In genomic region chr22:12297351-12297750, GRCh38 we compare ENCODE assay signal across 7 cellular contexts.
DNase-seq lines count a peak whose midpoint lies in the region; ATAC-seq and TF ChIP-seq lines count a peak whose summit lies in the region.
"Not testable (repeated sequence)": the region's sequence is repeated elsewhere in the genome, so short reads cannot be mapped to it uniquely, and the experiment has no call there.

No MANE protein-coding gene starts in this region.

- not testable (repeated sequence) for ATAC-seq in Right ventricle myocardium superior (ENCODE audit: poor library complexity); lower lobe of right lung; upper lobe of right lung

- not testable (repeated sequence) for H3K27ac ChIP-seq in PC-9, lower lobe of right lung, upper lobe of right lung

- CTCF ChIA-PET in PC-9 (lab: Charles Lee): not testable (repeated sequence)

- not testable (repeated sequence) for BruUV-seq in PC-9 (replicated peaks; lab: Mats Ljungman, UMichigan)

- TF ChIP-seq CTCF in PC-9 (conservative IDR thresholded peaks at IDR 0.05): 0 out of 2 replicates have a peak, but pooled peaks have one; percentile 31
- not testable (repeated sequence) for TF ChIP-seq CTCF in lower lobe of right lung (IDR thresholded peaks at IDR 0.05); upper lobe of right lung (IDR thresholded peaks at IDR 0.05)

- not testable (repeated sequence) for H3K79me2 ChIP-seq in PC-9 (ENCODE audit: low read depth)

- not testable (repeated sequence) for H3K9me3 ChIP-seq in PC-9 (ENCODE audit: insufficient read depth, low read depth); lower lobe of right lung; upper lobe of right lung

- H3K4me1 ChIP-seq in PC-9 (replicated peaks; ENCODE audit: insufficient read depth); lower lobe of right lung; upper lobe of right lung: not testable (repeated sequence)

- H4K20me1 ChIP-seq in PC-9 (ENCODE audit: insufficient read depth): not testable (repeated sequence)

- H3K4me3 ChIP-seq in PC-9, lower lobe of right lung, upper lobe of right lung: not testable (repeated sequence)

- H3K4me2 ChIP-seq in PC-9: not testable (repeated sequence)

- not testable (repeated sequence) for H3F3A ChIP-seq in PC-9 (ENCODE audit: insufficient read depth, low read depth)

- not testable (repeated sequence) for H3K36me3 ChIP-seq in PC-9 (ENCODE audit: low read depth); lower lobe of right lung; upper lobe of right lung

- not testable (repeated sequence) for H2AFZ ChIP-seq in PC-9

- intact Hi-C loops in PC-9 (cut with micrococcal nuclease; ENCODE audit: unreplicated experiment); Right ventricle myocardium superior (cut with DNase I); lower lobe of right lung (cut with DNase I); posterior vena cava (cut with DNase I); upper lobe of right lung (cut with DNase I): not testable (repeated sequence)

- not testable (repeated sequence) for DNase-seq in PC-9
- DNase-seq in activated CD8-positive, alpha-beta memory T cell treated with anti-CD3 and anti-CD28 coated beads, Interleukin-2, amount 50 U/mL, for 4 hours: peak; percentile 14
- DNase-seq in Right ventricle myocardium superior (peak; percentile 29), lower lobe of right lung (peak; percentile 42), posterior vena cava (ENCODE audit: low spot score) (peak; percentile 81), upper lobe of right lung (peak; percentile 44)
- DNase-seq in stimulated activated CD4-positive, alpha-beta T cell treated with anti-CD3 and anti-CD28 coated beads, Interleukin-15, amount 100 ng/mL, for 24 hours: peak; percentile 2

- H3K9me2 ChIP-seq in PC-9 (ENCODE audit: insufficient read depth): not testable (repeated sequence)

- POLR2A ChIA-PET in PC-9 (lab: Charles Lee; ENCODE audit: unreplicated experiment): not testable (repeated sequence)

- H3K27me3 ChIP-seq in PC-9 (ENCODE audit: insufficient read depth, low read depth); lower lobe of right lung (ENCODE audit: low read depth); upper lobe of right lung: not testable (repeated sequence)
